ENCODE assay signal across 1 cellular context in genomic region chr19:58513694-58514563, GRCh38.
TF ChIP-seq lines count a peak whose summit lies in the region.

No MANE protein-coding gene starts in this region.

TF ChIP-seq in HepG2, 621 proteins besides CTCF, POLR2A, EP300 and RAD21 (continued from another document and continues in another):
- TF ChIP-seq, protein P1, sequence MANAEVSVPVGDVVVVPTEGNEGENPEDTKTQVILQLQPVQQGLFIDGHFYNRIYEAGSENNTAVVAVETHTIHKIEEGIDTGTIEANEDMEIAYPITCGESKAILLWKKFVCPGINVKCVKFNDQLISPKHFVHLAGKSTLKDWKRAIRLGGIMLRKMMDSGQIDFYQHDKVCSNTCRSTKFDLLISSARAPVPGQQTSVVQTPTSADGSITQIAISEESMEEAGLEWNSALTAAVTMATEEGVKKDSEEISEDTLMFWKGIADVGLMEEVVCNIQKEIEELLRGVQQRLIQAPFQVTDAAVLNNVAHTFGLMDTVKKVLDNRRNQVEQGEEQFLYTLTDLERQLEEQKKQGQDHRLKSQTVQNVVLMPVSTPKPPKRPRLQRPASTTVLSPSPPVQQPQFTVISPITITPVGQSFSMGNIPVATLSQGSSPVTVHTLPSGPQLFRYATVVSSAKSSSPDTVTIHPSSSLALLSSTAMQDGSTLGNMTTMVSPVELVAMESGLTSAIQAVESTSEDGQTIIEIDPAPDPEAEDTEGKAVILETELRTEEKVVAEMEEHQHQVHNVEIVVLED (CRISPR knock-in tag; IDR thresholded peaks at IDR 0.05; ENCODE audit: borderline replicate concordance), result peak; percentile 96
- TF ChIP-seq NFKBIZ (CRISPR knock-in tag; IDR thresholded peaks at IDR 0.05), result no peak
- TF ChIP-seq, protein P2, sequence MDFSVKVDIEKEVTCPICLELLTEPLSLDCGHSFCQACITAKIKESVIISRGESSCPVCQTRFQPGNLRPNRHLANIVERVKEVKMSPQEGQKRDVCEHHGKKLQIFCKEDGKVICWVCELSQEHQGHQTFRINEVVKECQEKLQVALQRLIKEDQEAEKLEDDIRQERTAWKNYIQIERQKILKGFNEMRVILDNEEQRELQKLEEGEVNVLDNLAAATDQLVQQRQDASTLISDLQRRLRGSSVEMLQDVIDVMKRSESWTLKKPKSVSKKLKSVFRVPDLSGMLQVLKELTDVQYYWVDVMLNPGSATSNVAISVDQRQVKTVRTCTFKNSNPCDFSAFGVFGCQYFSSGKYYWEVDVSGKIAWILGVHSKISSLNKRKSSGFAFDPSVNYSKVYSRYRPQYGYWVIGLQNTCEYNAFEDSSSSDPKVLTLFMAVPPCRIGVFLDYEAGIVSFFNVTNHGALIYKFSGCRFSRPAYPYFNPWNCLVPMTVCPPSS (IDR thresholded peaks at IDR 0.05), result no peak
- peak; percentile 33; the same call in 1 of the 2 replicates for TF ChIP-seq MAFG (CRISPR knock-in tag; IDR thresholded peaks at IDR 0.05)
- no peak for TF ChIP-seq PHF21A (CRISPR knock-in tag; IDR thresholded peaks at IDR 0.05)
- TF ChIP-seq ZBTB8A (CRISPR knock-in tag; IDR thresholded peaks at IDR 0.05; ENCODE audit: borderline replicate concordance, low read depth), result no peak
- 0 out of 2 replicates have a peak, but pooled peaks have one; percentile 36 for TF ChIP-seq ISL2 (CRISPR knock-in tag; IDR thresholded peaks at IDR 0.05)
- TF ChIP-seq AGO2 (optimal IDR thresholded peaks at IDR 0.05; ENCODE audit: low read depth, low read length), result peak; percentile 95
- 0 out of 2 replicates have a peak, but pooled peaks have one; percentile 41 for TF ChIP-seq KLF6 (CRISPR knock-in tag; IDR thresholded peaks at IDR 0.05)
- TF ChIP-seq AKAP8 (CRISPR knock-in tag; IDR thresholded peaks at IDR 0.05), result peak; percentile 99
- peak; percentile 91 for TF ChIP-seq ZFX (CRISPR knock-in tag; IDR thresholded peaks at IDR 0.05; ENCODE audit: low read depth)
- TF ChIP-seq SRSF9 (IDR thresholded peaks at IDR 0.05; ENCODE audit: borderline replicate concordance, insufficient read depth, low read depth, low read length, poor library complexity, severe bottlenecking), result no peak
- TF ChIP-seq RFX3 (CRISPR knock-in tag; IDR thresholded peaks at IDR 0.05), result no peak
- TF ChIP-seq, protein P3, sequence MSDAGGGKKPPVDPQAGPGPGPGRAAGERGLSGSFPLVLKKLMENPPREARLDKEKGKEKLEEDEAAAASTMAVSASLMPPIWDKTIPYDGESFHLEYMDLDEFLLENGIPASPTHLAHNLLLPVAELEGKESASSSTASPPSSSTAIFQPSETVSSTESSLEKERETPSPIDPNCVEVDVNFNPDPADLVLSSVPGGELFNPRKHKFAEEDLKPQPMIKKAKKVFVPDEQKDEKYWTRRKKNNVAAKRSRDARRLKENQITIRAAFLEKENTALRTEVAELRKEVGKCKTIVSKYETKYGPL (CRISPR knock-in tag; IDR thresholded peaks at IDR 0.05), result 0 out of 2 replicates have a peak, but pooled peaks have one; percentile 28
- 0 out of 2 replicates have a peak, but pooled peaks have one; percentile 35 for TF ChIP-seq RERE (CRISPR knock-in tag; IDR thresholded peaks at IDR 0.05; ENCODE audit: low read depth)
- TF ChIP-seq NR2C2 (CRISPR knock-in tag; IDR thresholded peaks at IDR 0.05; ENCODE audit: borderline replicate concordance), result peak; percentile 52; the same call in 1 of the 2 replicates
- TF ChIP-seq, protein P4, sequence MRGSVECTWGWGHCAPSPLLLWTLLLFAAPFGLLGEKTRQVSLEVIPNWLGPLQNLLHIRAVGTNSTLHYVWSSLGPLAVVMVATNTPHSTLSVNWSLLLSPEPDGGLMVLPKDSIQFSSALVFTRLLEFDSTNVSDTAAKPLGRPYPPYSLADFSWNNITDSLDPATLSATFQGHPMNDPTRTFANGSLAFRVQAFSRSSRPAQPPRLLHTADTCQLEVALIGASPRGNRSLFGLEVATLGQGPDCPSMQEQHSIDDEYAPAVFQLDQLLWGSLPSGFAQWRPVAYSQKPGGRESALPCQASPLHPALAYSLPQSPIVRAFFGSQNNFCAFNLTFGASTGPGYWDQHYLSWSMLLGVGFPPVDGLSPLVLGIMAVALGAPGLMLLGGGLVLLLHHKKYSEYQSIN (CRISPR knock-in tag; IDR thresholded peaks at IDR 0.05; ENCODE audit: borderline replicate concordance), result no peak
- peak; percentile 85 for TF ChIP-seq SALL1 (CRISPR knock-in tag; IDR thresholded peaks at IDR 0.05)
- TF ChIP-seq TAF1 (CRISPR knock-in tag; IDR thresholded peaks at IDR 0.05), result peak; percentile 76
- peak; percentile 89 for TF ChIP-seq ZFY (CRISPR knock-in tag; IDR thresholded peaks at IDR 0.05)
- no peak; the same call in 1 of the 2 replicates for TF ChIP-seq ZNF503 (CRISPR knock-in tag; IDR thresholded peaks at IDR 0.05)
- peak; percentile 50; the same call in 1 of the 2 replicates for TF ChIP-seq ZNF747 (CRISPR knock-in tag; IDR thresholded peaks at IDR 0.05; ENCODE audit: borderline replicate concordance)
- no peak for TF ChIP-seq CBX2 (IDR thresholded peaks at IDR 0.05; ENCODE audit: low read depth, low read length)
- no peak for TF ChIP-seq CBX2 (CRISPR knock-in tag; IDR thresholded peaks at IDR 0.05; ENCODE audit: low read depth)
- TF ChIP-seq ASH2L (IDR thresholded peaks at IDR 0.05; ENCODE audit: insufficient read length, low read depth, low read length), result peak; percentile 53
- no peak for TF ChIP-seq ZNF816 (CRISPR knock-in tag; IDR thresholded peaks at IDR 0.05; ENCODE audit: borderline replicate concordance)
- TF ChIP-seq ZNF879 (CRISPR knock-in tag; IDR thresholded peaks at IDR 0.05), result no peak
- no peak for TF ChIP-seq ZNF552 (CRISPR knock-in tag; IDR thresholded peaks at IDR 0.05; ENCODE audit: borderline replicate concordance)
- TF ChIP-seq STAT5B (CRISPR knock-in tag; IDR thresholded peaks at IDR 0.05), result no peak
- peak; percentile 89 for TF ChIP-seq ARID4A (CRISPR knock-in tag; IDR thresholded peaks at IDR 0.05; ENCODE audit: borderline replicate concordance)
- no peak for TF ChIP-seq DBP (CRISPR knock-in tag; IDR thresholded peaks at IDR 0.05; ENCODE audit: not compliant biosample characterization)
- no peak for TF ChIP-seq ZNF780A (CRISPR knock-in tag; IDR thresholded peaks at IDR 0.05)
- no peak for TF ChIP-seq JDP2 (CRISPR knock-in tag; IDR thresholded peaks at IDR 0.05; ENCODE audit: borderline replicate concordance)
- peak; percentile 37; the same call in 1 of the 2 replicates for TF ChIP-seq HNF4A (CRISPR knock-in tag; IDR thresholded peaks at IDR 0.05)
- TF ChIP-seq, protein P5, sequence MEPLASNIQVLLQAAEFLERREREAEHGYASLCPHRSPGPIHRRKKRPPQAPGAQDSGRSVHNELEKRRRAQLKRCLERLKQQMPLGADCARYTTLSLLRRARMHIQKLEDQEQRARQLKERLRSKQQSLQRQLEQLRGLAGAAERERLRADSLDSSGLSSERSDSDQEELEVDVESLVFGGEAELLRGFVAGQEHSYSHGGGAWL (CRISPR knock-in tag; IDR thresholded peaks at IDR 0.05), result peak; percentile 71
- TF ChIP-seq ZNF44 (CRISPR knock-in tag; IDR thresholded peaks at IDR 0.05), result no peak
- no peak for TF ChIP-seq NR2F6 (IDR thresholded peaks at IDR 0.05)
- 0 out of 2 replicates have a peak, but pooled peaks have one; percentile 53 for TF ChIP-seq NR2F6 (CRISPR knock-in tag; IDR thresholded peaks at IDR 0.05)
- peak; percentile 28; the same call in 1 of the 2 replicates for TF ChIP-seq ZNF878 (CRISPR knock-in tag; IDR thresholded peaks at IDR 0.05)
- no peak for TF ChIP-seq ZUFSP (CRISPR knock-in tag; IDR thresholded peaks at IDR 0.05; ENCODE audit: borderline replicate concordance)
- TF ChIP-seq KAT8 (CRISPR knock-in tag; IDR thresholded peaks at IDR 0.05), result peak; percentile 70
- peak; percentile 99 for TF ChIP-seq ZNF441 (CRISPR knock-in tag; IDR thresholded peaks at IDR 0.05; ENCODE audit: borderline replicate concordance)
- peak; percentile 48; the same call in 1 of the 2 replicates for TF ChIP-seq ZNF772 (CRISPR knock-in tag; IDR thresholded peaks at IDR 0.05)
